Comparison of ENCODE assay signal across 2 cellular contexts in the genomic region with DNA sequence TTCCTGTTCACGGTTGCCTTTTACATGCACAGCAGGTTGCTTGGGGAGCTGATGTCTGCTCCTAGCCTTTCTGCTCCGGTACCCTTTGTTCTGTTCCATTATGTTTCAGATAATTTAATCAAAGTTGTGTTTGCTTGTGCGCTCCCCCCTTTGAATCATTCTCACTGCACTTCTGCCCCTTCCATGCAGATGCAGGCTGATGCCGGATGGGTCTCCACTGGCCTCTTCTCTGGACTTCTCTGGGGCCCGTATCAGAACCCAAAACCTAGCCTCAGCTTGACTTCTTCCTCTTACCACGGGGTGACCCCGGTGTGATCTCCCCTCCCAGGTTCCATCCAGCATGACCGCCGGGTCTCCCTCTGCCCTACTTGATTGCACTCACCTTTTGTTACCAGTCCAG.
TF ChIP-seq lines count a peak whose summit lies in the region.

No MANE protein-coding gene starts in this region.

TF ChIP-seq in GM23338, 12 proteins besides CTCF, POLR2A, EP300 and RAD21:
- TF ChIP-seq REST (IDR thresholded peaks at IDR 0.05; ENCODE audit: unreplicated experiment), result no peak
- TF ChIP-seq JUNB (IDR thresholded peaks at IDR 0.05; ENCODE audit: unreplicated experiment), result no peak
- no peak for TF ChIP-seq NANOG (IDR thresholded peaks at IDR 0.05; ENCODE audit: borderline replicate concordance)
TF ChIP-seq in GM23338: peak in this region for 0.

TF ChIP-seq in IMR-90, 13 proteins besides CTCF, POLR2A, EP300 and RAD21:
- no peak for TF ChIP-seq MXI1 (IDR thresholded peaks at IDR 0.05; ENCODE audit: borderline replicate concordance, low read depth, low read length)
- no peak for TF ChIP-seq FOS (IDR thresholded peaks at IDR 0.05; ENCODE audit: low read depth, low read length)
- TF ChIP-seq RCOR1 (IDR thresholded peaks at IDR 0.05; ENCODE audit: insufficient replicate concordance, low read length), result no peak
- TF ChIP-seq MAZ (IDR thresholded peaks at IDR 0.05; ENCODE audit: borderline replicate concordance, low read depth, low read length), result no peak
- TF ChIP-seq RFX5 (IDR thresholded peaks at IDR 0.05; ENCODE audit: low read depth, low read length), result no peak
